Comparison of ENCODE assay signal across 10 cellular contexts in genomic region chr19:30659638-30660037, GRCh38.
"Had no signal": no experiment of that assay in that cellular context is flagged by ENCODE, and none has a peak within 500 bp of the region (broad histone marks: within the 10 kb centered on the region; RNA-seq: fewer than 3 reads in every experiment).

No MANE protein-coding gene starts in this region.

- H3K27ac ChIP-seq: GM23248, HL-60 had no signal

- DNase-seq: GM23248, GOT3, H9, HCEC 1CT, HFFc6, KBM-7 had no signal

- H3K27ac Mint-ChIP-seq: H9, HFFc6, IgD-negative memory B cell had no signal

- FAIRE-seq: H54, HepG2 had no signal

- ATAC-seq: HepG2 had no signal

- H3K9me3 Mint-ChIP-seq: HFFc6 had no signal

- H3K4me3 Mint-ChIP-seq: H9, HFFc6, IgD-negative memory B cell had no signal

- H3K4me1 Mint-ChIP-seq: IgD-negative memory B cell had no signal

- H3K4me3 ChIP-seq: GM23248 had no signal

- H3K36me3 Mint-ChIP-seq: IgD-negative memory B cell had no signal
